ENCODE assay signal across 21 cellular contexts in the genomic region with DNA sequence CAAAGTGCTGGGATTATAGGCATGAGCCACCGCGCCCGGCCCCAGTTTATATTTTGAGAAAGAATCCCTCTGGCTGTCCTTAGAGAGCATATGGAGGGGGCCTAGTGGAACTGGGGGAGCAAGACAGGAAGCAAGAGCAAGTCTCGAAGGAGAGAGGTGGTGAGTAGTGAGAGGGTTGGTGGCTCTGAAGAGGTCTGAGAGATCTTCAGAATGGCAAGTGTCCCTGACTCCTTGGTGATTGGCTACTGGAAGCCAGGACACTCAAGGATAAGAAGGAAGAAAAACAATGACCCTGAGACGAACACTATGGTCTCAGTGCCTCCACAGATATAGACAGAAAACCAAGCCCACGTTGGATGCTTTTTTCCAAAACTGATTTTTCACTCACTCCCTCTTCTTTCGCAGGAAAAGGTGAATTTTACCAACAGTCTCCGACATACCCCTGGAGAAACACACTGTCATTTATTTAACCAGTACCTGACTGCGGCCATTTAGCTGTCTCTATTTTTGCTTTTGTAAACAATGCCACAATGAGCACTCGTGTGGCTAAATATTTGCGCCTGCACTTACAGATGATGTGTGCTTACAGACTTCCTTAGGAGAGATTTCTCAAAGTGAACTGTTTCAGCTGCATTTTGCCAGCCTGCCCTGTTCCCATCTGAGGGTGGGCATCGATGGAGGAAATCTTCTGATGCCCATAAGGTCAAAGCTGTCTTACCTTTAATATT. TPM values are rescaled to one million over a fixed set of nuclear protein-coding genes. Genes with fewer than 3 reads are reported as not detected.
DNase-seq lines count a peak whose midpoint lies in the region; ATAC-seq and TF ChIP-seq lines count a peak whose summit lies in the region.
"Had no signal": no experiment of that assay in that cellular context is flagged by ENCODE, and none has a peak within 500 bp of the region (broad histone marks: within the 10 kb centered on the region; RNA-seq: fewer than 3 reads in every experiment).

No MANE protein-coding gene starts in this region.

- H3K9me3 ChIP-seq in right cardiac atrium (ENCODE audit: control insufficient read depth, low read length) (no peaks in the 10 kb centered on the region), upper lobe of right lung (no peaks in the 10 kb centered on the region), mucosa of descending colon (no peaks in the 10 kb centered on the region)

- H3K27ac ChIP-seq in right cardiac atrium (ENCODE audit: low read length) (no peak overlapping the region), upper lobe of right lung (peak overlapping the region; percentile 24)

- ATAC-seq in right cardiac atrium (no peak), upper lobe of right lung (peak; percentile 73), HG03039 (IDR thresholded peaks at IDR 0.05; ENCODE audit: unreplicated experiment) (no peak), mucosa of descending colon (no peak)

- no peak for TF ChIP-seq CTCF in upper lobe of right lung (IDR thresholded peaks at IDR 0.05)
- TF ChIP-seq CTCF in mucosa of descending colon (IDR thresholded peaks at IDR 0.05), result no peak

- DNase-seq in right cardiac atrium (peak; percentile 0 to 30 (median 7)), cardiac septum (ENCODE audit: low spot score) (no peak), NCI-H2081 treated with DMSO at 0.1 percent for 48 hours (lab: John Stamatoyannopoulos, UW) (peak; percentile 38), islet precursor cell (peak; percentile 30), upper lobe of right lung (no peak), putamen (ENCODE audit: low spot score) (no peak), mucosa of descending colon (no peak)
- DNase-seq: activated CD4-positive, alpha-beta T cell treated with anti-CD3 and anti-CD28 coated beads, Interleukin-2, amount 10 ng/mL, durations not matched to agents 24 days and 14 days; activated CD8-positive, alpha-beta memory T cell treated with anti-CD3 and anti-CD28 coated beads, Interleukin-2, amount 50 U/mL, for 48 hours; activated effector memory CD4-positive, alpha-beta T cell treated with anti-CD3 and anti-CD28 coated beads, Interleukin-2, amount 50 U/mL, for 16 hours; amniotic stem cell; central memory CD4-positive, alpha-beta T cell; Karpas-422; NCI-H1048; nucleus accumbens; retina; SHP77 had no signal

- intact Hi-C loops in right cardiac atrium (cut with DNase I) (no loop called here), cardiac septum (cut with DNase I) (no loop called here), upper lobe of right lung (cut with DNase I) (no loop called here), mucosa of descending colon (cut with DNase I, micrococcal nuclease) (no loop called here)

- WGBS in right cardiac atrium, result 80% methylated on average over 12 of the region's 12 CpGs

- no peak overlapping the region for H3K4me3 ChIP-seq in right cardiac atrium (ENCODE audit: low read length)
- no peak overlapping the region for H3K4me3 ChIP-seq in upper lobe of right lung
- H3K4me3 ChIP-seq in mucosa of descending colon, result no peak overlapping the region

- H3K27me3 ChIP-seq in right cardiac atrium (ENCODE audit: control insufficient read depth, insufficient read depth), result no peaks in the 10 kb centered on the region
- H3K27me3 ChIP-seq in upper lobe of right lung, result no peaks in the 10 kb centered on the region

- H3K4me1 ChIP-seq in right cardiac atrium (ENCODE audit: control insufficient read depth, insufficient read depth, low read length) (no peaks in the 10 kb centered on the region), upper lobe of right lung (peaks cover 12% of the 10 kb centered on the region), mucosa of descending colon (ENCODE audit: low read depth) (no peaks in the 10 kb centered on the region)

- H3K36me3 ChIP-seq in upper lobe of right lung (no peaks in the 10 kb centered on the region), mucosa of descending colon (ENCODE audit: low read depth) (no peaks in the 10 kb centered on the region)

RNA-seq across cellular contexts. Expression of a gene that starts 15.9 kb away (rescaled TPM):
- total RNA-seq in right cardiac atrium, result 10 to 100 TPM; 15.1 to 19.4 (median 16.5) TPM
- polyA plus RNA-seq in right cardiac atrium, result 12.2 TPM
- total RNA-seq in cardiac septum, result 11.5 TPM
- 55.1 TPM for total RNA-seq in upper lobe of right lung
- total RNA-seq in mucosa of descending colon, result 100 to 1,000 TPM in 2 of 3 donors, 10 to 100 TPM in 1; 68.4 to 143 (median 101) TPM

RNA-seq across cellular contexts. Expression of a gene that starts 34.2 kb away (rescaled TPM):
- 10 to 100 TPM in 3 of 4 donors, 1 to 10 TPM in 1; 7.6 to 15.4 (median 11.0) TPM for total RNA-seq in right cardiac atrium
- polyA plus RNA-seq in right cardiac atrium, result 9.0 TPM
- total RNA-seq in cardiac septum, result 5.5 TPM
- 11.3 TPM for total RNA-seq in upper lobe of right lung
- total RNA-seq in mucosa of descending colon, result 10 to 100 TPM in 1 of 3 donors, 1 to 10 TPM in 2; 1.2 to 16.2 (median 2.5) TPM

RNA-seq across cellular contexts. Expression of a gene that starts 39.7 kb away (rescaled TPM):
- total RNA-seq in right cardiac atrium (10 to 100 TPM; 36.9 to 47.7 (median 42.0) TPM), cardiac septum (46.9 TPM), upper lobe of right lung (85.1 TPM), mucosa of descending colon (10 to 100 TPM; 50.0 to 51.3 (median 51.0) TPM)
- polyA plus RNA-seq in right cardiac atrium, result 36.8 TPM

RNA-seq across cellular contexts. Expression of a gene that starts 40.2 kb away (rescaled TPM):
- total RNA-seq in right cardiac atrium (under 1 TPM in 2 of 4 donors, not detected in 2; 0.11 to 0.29 TPM), cardiac septum (0.35 TPM), upper lobe of right lung (1.9 TPM), mucosa of descending colon (1 to 10 TPM in 2 of 3 donors, under 1 TPM in 1; 0.51 to 1.6 (median 1.1) TPM)
- 0.02 TPM for polyA plus RNA-seq in right cardiac atrium
- total RNA-seq: G401, H4, HT1080 had no signal

RNA-seq across cellular contexts. Expression of a gene that starts 54.9 kb away (rescaled TPM):
- total RNA-seq in right cardiac atrium (100 to 1,000 TPM in 3 of 4 donors, 10 to 100 TPM in 1; 91.8 to 142 (median 134) TPM), cardiac septum (156 TPM), upper lobe of right lung (35.2 TPM), mucosa of descending colon (100 to 1,000 TPM in 2 of 3 donors, 10 to 100 TPM in 1; 98.0 to 147 (median 109) TPM)
- 206 TPM for polyA plus RNA-seq in right cardiac atrium

Comparison
In these comparisons a context has a peak if more than half of its experiments do, and no peak if none do; other contexts are left out.
1. DNase-seq: peak in right cardiac atrium (3 of 3), NCI-H2081 treated with DMSO at 0.1 percent for 48 hours (single experiment) and islet precursor cell (single experiment); none in cardiac septum (single experiment), upper lobe of right lung (single experiment), putamen (single experiment) and mucosa of descending colon (0 of 3).